Comparison of ENCODE assay signal across 8 cellular contexts in the genomic region with DNA sequence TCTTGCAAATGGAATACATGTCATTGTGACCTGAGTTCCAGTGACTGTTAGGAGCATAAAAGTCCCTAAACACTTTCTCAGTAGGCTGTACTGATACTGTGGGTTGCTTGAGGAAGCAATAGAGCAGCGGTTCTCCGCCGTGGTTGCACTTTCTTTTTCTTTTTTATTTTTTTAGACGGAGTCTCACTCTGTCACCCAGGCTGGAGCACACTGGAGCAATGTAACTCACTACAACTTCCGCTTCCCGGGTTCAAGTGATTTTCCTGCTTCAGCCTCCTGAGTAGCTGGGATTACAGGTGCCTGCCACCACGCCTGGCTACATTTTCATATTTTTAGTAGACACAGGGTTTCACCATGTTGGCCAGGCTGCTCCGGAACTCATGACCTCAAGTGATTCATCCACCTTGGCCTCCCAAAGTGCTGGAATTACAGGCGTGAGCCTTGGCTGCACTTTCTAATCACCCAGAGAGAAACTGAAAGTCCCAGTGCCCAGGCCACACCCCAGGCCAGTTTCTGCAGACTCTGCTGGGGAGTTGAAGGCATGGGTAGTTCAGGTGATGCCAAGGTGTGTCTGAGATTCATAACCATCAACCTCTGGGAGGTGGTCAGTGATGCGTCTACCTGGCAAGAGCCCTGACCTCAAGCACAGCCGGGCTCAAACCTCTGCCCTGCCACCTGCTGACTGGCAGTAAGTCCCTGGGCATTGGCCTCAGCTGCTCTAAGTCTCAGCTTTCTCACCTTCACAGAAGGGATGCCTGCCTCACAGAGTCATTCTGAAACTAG.
DNase-seq lines count a peak whose midpoint lies in the region; ATAC-seq and TF ChIP-seq lines count a peak whose summit lies in the region.
"Not testable (repeated sequence)": the region's sequence is repeated elsewhere in the genome, so short reads cannot be mapped to it uniquely, and the experiment has no call there.

No MANE protein-coding gene starts in this region.

- H3K27me3 ChIP-seq in BLaER1; RWPE2 (ENCODE audit: insufficient read depth, poor library complexity, severe bottlenecking): not testable (repeated sequence)

- peaks cover 29% of the 10 kb centered on the region for H3K4me1 ChIP-seq in BLaER1
- not testable (repeated sequence) for H3K4me1 ChIP-seq in RWPE2 (ENCODE audit: insufficient read depth, poor library complexity, severe bottlenecking)

- not testable (repeated sequence) for H4K20me1 ChIP-seq in BLaER1

- H3K9me3 ChIP-seq in BLaER1, result peaks cover 16% of the 10 kb centered on the region
- H3K9me3 ChIP-seq in RWPE2 (ENCODE audit: severe bottlenecking), result not testable (repeated sequence)

- H3K4me1 Mint-ChIP-seq in activated naive CD4-positive, alpha-beta T cell treated with anti-CD3 and anti-CD28 coated beads, Interleukin-2, amount 50 U/mL, for 24 hours, result not testable (repeated sequence)
- peaks cover 14% of the 10 kb centered on the region for H3K4me1 Mint-ChIP-seq in memory B cell

- H3K27ac ChIP-seq in BLaER1; RWPE2 (ENCODE audit: poor library complexity, severe bottlenecking): not testable (repeated sequence)

- TF ChIP-seq CTCF in RWPE2 (IDR thresholded peaks at IDR 0.05; ENCODE audit: poor library complexity, severe bottlenecking), result not testable (repeated sequence)

- H3K36me3 Mint-ChIP-seq in activated naive CD4-positive, alpha-beta T cell treated with anti-CD3 and anti-CD28 coated beads, Interleukin-2, amount 50 U/mL, for 24 hours; memory B cell: not testable (repeated sequence)

- not testable (repeated sequence) for H3K4me3 ChIP-seq in BLaER1; RWPE2 (ENCODE audit: severe bottlenecking)

- H3K4me3 Mint-ChIP-seq in activated naive CD4-positive, alpha-beta T cell treated with anti-CD3 and anti-CD28 coated beads, Interleukin-2, amount 50 U/mL, for 24 hours, result peak overlapping the region; percentile 59
- H3K4me3 Mint-ChIP-seq in memory B cell, result peak overlapping the region; percentile 84

- not testable (repeated sequence) for H3K27me3 Mint-ChIP-seq in activated naive CD4-positive, alpha-beta T cell treated with anti-CD3 and anti-CD28 coated beads, Interleukin-2, amount 50 U/mL, for 24 hours; memory B cell

- not testable (repeated sequence) for H3K27ac Mint-ChIP-seq in activated naive CD4-positive, alpha-beta T cell treated with anti-CD3 and anti-CD28 coated beads, Interleukin-2, amount 50 U/mL, for 24 hours
- peak overlapping the region; percentile 79 for H3K27ac Mint-ChIP-seq in memory B cell

- peak; percentile 69 for ATAC-seq in GM18858 (IDR thresholded peaks at IDR 0.05; ENCODE audit: unreplicated experiment)
- ATAC-seq in GM21367 (IDR thresholded peaks at IDR 0.05; ENCODE audit: unreplicated experiment), result peak; percentile 73
- peak; percentile 79 for ATAC-seq in HG02885 (IDR thresholded peaks at IDR 0.05; ENCODE audit: poor library complexity, unreplicated experiment)
- ATAC-seq in HG03520 (IDR thresholded peaks at IDR 0.05; ENCODE audit: unreplicated experiment), result peak; percentile 84
- peak; percentile 67 for ATAC-seq in RWPE2 (ENCODE audit: low read depth)
- ATAC-seq in memory B cell (ENCODE audit: low read depth), result peak; percentile 87

- not testable (repeated sequence) for H3K9ac ChIP-seq in BLaER1

- H3K4me2 ChIP-seq in BLaER1, result peak overlapping the region; percentile 56

- not testable (repeated sequence) for H3K9me3 Mint-ChIP-seq in activated naive CD4-positive, alpha-beta T cell treated with anti-CD3 and anti-CD28 coated beads, Interleukin-2, amount 50 U/mL, for 24 hours; memory B cell

- DNase-seq in RWPE2 (ENCODE audit: low spot score), result not testable (repeated sequence)
- peak in 1 of 2 donors; percentile 16 for DNase-seq in memory B cell (ENCODE audit: low spot score in 2 of 2)

- H3K36me3 ChIP-seq in BLaER1; RWPE2 (ENCODE audit: low read depth): not testable (repeated sequence)
